8 cellular contexts compared by ENCODE assay signal in the genomic region with DNA sequence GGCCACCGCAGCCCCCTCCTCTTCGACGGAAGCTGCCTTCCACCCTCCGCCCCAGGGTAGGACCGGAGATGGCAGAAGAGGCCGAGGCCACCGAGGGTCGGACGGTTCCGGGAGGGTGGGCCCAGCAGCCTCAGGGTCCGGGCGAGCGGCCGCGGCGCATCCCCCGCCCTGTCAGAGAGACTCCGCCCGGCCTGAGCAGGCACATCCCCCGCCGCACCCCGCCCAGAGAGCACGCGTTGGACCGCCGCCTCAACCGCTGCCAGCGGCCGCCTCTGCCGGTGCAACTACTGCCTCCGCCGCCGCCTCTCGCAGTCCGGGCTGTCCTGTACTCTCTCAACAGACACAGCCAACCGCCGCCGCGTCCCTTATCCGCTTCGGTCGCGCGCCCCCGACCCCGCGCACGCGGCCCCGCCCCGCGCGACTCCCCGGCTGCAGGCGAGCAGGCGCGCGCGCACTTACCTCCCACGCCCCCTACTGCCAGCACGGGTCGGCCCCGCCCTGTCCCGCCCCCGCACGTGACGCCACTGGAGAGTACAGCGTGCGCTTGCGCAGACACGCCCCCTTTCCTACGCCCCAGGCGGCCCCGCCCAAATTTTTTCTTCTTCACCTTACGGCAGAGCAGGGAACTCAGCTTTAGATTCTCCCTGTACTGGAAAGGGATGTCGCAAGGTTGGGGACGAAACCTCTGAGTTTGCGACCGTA. TPM values are rescaled to one million over a fixed set of nuclear protein-coding genes. Genes with fewer than 3 reads are reported as not detected.
DNase-seq lines count a peak whose midpoint lies in the region; ATAC-seq and TF ChIP-seq lines count a peak whose summit lies in the region.

A gene with protein sequence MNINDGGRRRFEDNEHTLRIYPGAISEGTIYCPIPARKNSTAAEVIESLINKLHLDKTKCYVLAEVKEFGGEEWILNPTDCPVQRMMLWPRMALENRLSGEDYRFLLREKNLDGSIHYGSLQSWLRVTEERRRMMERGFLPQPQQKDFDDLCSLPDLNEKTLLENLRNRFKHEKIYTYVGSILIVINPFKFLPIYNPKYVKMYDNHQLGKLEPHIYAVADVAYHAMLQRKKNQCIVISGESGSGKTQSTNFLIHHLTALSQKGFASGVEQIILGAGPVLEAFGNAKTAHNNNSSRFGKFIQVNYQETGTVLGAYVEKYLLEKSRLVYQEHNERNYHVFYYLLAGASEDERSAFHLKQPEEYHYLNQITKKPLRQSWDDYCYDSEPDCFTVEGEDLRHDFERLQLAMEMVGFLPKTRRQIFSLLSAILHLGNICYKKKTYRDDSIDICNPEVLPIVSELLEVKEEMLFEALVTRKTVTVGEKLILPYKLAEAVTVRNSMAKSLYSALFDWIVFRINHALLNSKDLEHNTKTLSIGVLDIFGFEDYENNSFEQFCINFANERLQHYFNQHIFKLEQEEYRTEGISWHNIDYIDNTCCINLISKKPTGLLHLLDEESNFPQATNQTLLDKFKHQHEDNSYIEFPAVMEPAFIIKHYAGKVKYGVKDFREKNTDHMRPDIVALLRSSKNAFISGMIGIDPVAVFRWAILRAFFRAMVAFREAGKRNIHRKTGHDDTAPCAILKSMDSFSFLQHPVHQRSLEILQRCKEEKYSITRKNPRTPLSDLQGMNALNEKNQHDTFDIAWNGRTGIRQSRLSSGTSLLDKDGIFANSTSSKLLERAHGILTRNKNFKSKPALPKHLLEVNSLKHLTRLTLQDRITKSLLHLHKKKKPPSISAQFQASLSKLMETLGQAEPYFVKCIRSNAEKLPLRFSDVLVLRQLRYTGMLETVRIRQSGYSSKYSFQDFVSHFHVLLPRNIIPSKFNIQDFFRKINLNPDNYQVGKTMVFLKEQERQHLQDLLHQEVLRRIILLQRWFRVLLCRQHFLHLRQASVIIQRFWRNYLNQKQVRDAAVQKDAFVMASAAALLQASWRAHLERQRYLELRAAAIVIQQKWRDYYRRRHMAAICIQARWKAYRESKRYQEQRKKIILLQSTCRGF (N-terminal part only) (minus strand): TSS at position 453 of the 702 bp plus-strand sequence. CDS start 71,587 bp downstream, outside the sequence.

- H3K27ac ChIP-seq in KMS-11 (peak within 1 kb of the TSS; percentile 56), Panc1 (ENCODE audit: low read length) (peak within 1 kb of the TSS; percentile 96)

- in situ Hi-C loops in Panc1 (cut with HindIII; ENCODE audit: low pct_unique_long_range_greater_than_20kb, low sequenced_read_pairs) = no loop called here

- no peaks in the 10 kb centered on the region for H4K20me1 ChIP-seq in KMS-11 (ENCODE audit: insufficient read depth)

- CTCF ChIA-PET in Panc1 (lab: Charles Lee) = interaction anchor here (0.6 to 0.7 kb wide), 2 partner anchors 47 to 1931 kb away, joined by 3 read pairs; no protein-coding TSS in a partner anchor

- DNase-seq in DMS114 treated with DMSO at 0.1 percent for 48 hours (lab: John Stamatoyannopoulos, UW; ENCODE audit: unreplicated experiment) (peak; percentile 94), Panc1 (ENCODE audit: low read depth, low spot score) (peak; percentile 96), erythroblast (lab: John Stamatoyannopoulos, UW) (peak; percentile 98 to 99), mucosa of gallbladder (ENCODE audit: low spot score) (peak; percentile 98)
- DNase-seq in activated T-cell treated with anti-CD3 and anti-CD28 coated beads, Interleukin-2, amount 50 U/mL, for 4 hours = peak; percentile 100
- peak; percentile 98 for DNase-seq in stimulated activated CD8-positive, alpha-beta memory T cell treated with anti-CD3 and anti-CD28 coated beads, Interleukin-4, amount 100 ng/mL, for 24 hours (ENCODE audit: low read depth)

- no TSS peak for BruUV-seq in Panc1 (replicated peaks; lab: Mats Ljungman, UMichigan)

- no peaks in the 10 kb centered on the region for H3K9me3 Mint-ChIP-seq in activated T-cell treated with anti-CD3 and anti-CD28 coated beads, Interleukin-2, amount 50 U/mL, for 4 hours

- H3K4me1 Mint-ChIP-seq in activated T-cell treated with anti-CD3 and anti-CD28 coated beads, Interleukin-2, amount 50 U/mL, for 4 hours (ENCODE audit: low read depth) = peaks cover 35% of the 10 kb centered on the region

- H3K9ac ChIP-seq in KMS-11 = peak within 1 kb of the TSS; percentile 67; the same call in 1 of the 2 replicates

- H3K36me3 Mint-ChIP-seq in activated T-cell treated with anti-CD3 and anti-CD28 coated beads, Interleukin-2, amount 50 U/mL, for 4 hours (ENCODE audit: insufficient read depth) = no peaks in the 10 kb centered on the region

- H3K79me2 ChIP-seq in KMS-11 (ENCODE audit: insufficient read depth, low read depth) = 0 out of 2 replicates have a peak, but pooled peaks cover 3% of the 10 kb centered on the region

- no peak for TF ChIP-seq CTCF in KMS-11 (conservative IDR thresholded peaks at IDR 0.05; ENCODE audit: low read depth, low read length)
- peak; percentile 27; the same call in 1 of the 2 replicates for TF ChIP-seq CTCF in Panc1 (IDR thresholded peaks at IDR 0.05)

- peak; percentile 50 for TF ChIP-seq POLR2A in erythroblast (IDR thresholded peaks at IDR 0.05; ENCODE audit: low read length)

- H3K36me3 ChIP-seq in KMS-11 (ENCODE audit: insufficient read depth) (no peaks in the 10 kb centered on the region), Panc1 (ENCODE audit: control insufficient read depth, insufficient read depth, low read length) (peaks cover 3% of the 10 kb centered on the region; the same call in 1 of the 2 replicates)

- POLR2A ChIA-PET in Panc1 (lab: Charles Lee) = interaction anchor here (0.5 to 0.6 kb wide), 2 partner anchors 28 to 82 kb away, joined by 3 read pairs; no protein-coding TSS in a partner anchor

- peak within 1 kb of the TSS; percentile 89 for H3K4me2 ChIP-seq in KMS-11

- intact Hi-C loops in Panc1 (cut with micrococcal nuclease; ENCODE audit: unreplicated experiment) = no loop called here

- H3K9me3 ChIP-seq in Panc1 (ENCODE audit: control insufficient read depth, insufficient read depth, low read depth, low read length) = no peaks in the 10 kb centered on the region

- no peaks in the 10 kb centered on the region for H3K27me3 ChIP-seq in KMS-11 (ENCODE audit: insufficient read depth, low read depth)
- H3K27me3 ChIP-seq in Panc1 (ENCODE audit: control insufficient read depth, insufficient read depth, low read length) = no peaks in the 10 kb centered on the region

- peak; percentile 57 for ATAC-seq in GM21786 (IDR thresholded peaks at IDR 0.05; ENCODE audit: unreplicated experiment)
- ATAC-seq in Panc1 = peak; percentile 90
- ATAC-seq in activated T-cell treated with anti-CD3 and anti-CD28 coated beads, Interleukin-2, amount 50 U/mL, for 4 hours = peak; percentile 73 to 74

- H3K4me3 Mint-ChIP-seq in activated T-cell treated with anti-CD3 and anti-CD28 coated beads, Interleukin-2, amount 50 U/mL, for 4 hours = peak within 1 kb of the TSS; percentile 93

- peaks cover 2% of the 10 kb centered on the region for H3K27me3 Mint-ChIP-seq in activated T-cell treated with anti-CD3 and anti-CD28 coated beads, Interleukin-2, amount 50 U/mL, for 4 hours (ENCODE audit: low read depth)

- H2AFZ ChIP-seq in KMS-11 (ENCODE audit: low read depth) = peak within 1 kb of the TSS; percentile 64

- H3K4me1 ChIP-seq in KMS-11 (ENCODE audit: low read depth, poor library complexity, severe bottlenecking) = peaks cover 7% of the 10 kb centered on the region
- H3K4me1 ChIP-seq in Panc1 (ENCODE audit: control insufficient read depth, insufficient read depth, low read length) = peaks cover 27% of the 10 kb centered on the region

- H3K4me3 ChIP-seq in KMS-11 (IDR thresholded peaks at IDR 0.05; ENCODE audit: insufficient read depth, low read depth, low read length) = peak within 1 kb of the TSS; percentile 67
- H3K4me3 ChIP-seq in Panc1 (ENCODE audit: low read depth in 2 of 2, low read length in 2 of 2) = peak within 1 kb of the TSS; percentile 89 to 98

RNA-seq across cellular contexts. Expression of the gene that starts here (rescaled TPM):
- total RNA-seq in Panc1 (2021; ENCODE audit: unreplicated experiment) (41.6 TPM), mucosa of gallbladder (33.4 TPM)
- 11.7 TPM for polyA plus RNA-seq in Panc1 (2012; ENCODE audit: insufficient read length)
- total RNA-seq in activated T-cell treated with anti-CD3 and anti-CD28 coated beads, Interleukin-2, amount 50 U/mL, for 4 hours = 10 to 100 TPM; 15.9 to 18.9 (median 17.1) TPM

Comparison
In these comparisons a context has a peak if more than half of its experiments do, and no peak if none do; other contexts are left out.
1. Peak in every context shown above with its lines: DNase-seq, ATAC-seq, H3K4me3 ChIP-seq and H3K27ac ChIP-seq.